ENCODE assay signal across 19 cellular contexts in genomic region chr17:60535382-60536279, GRCh38. TPM values are rescaled to one million over a fixed set of nuclear protein-coding genes. Genes with fewer than 3 reads are reported as not detected.
DNase-seq lines count a peak whose midpoint lies in the region; ATAC-seq and TF ChIP-seq lines count a peak whose summit lies in the region.
"Had no signal": no experiment of that assay in that cellular context is flagged by ENCODE, and none has a peak within 500 bp of the region (broad histone marks: within the 10 kb centered on the region; RNA-seq: fewer than 3 reads in every experiment).

No MANE protein-coding gene starts in this region.

- no peak overlapping the region for H3K56ac ChIP-seq in IMR-90 (ENCODE audit: extremely low read depth, insufficient read depth, low read length)

- no peak overlapping the region for H3K9ac ChIP-seq in IMR-90 (ENCODE audit: low read depth, low read length)

- H2BK120ac ChIP-seq in IMR-90 (ENCODE audit: low read depth, low read length), result peak overlapping the region; percentile 25; the same call in 1 of the 2 replicates

- H2AK5ac ChIP-seq in IMR-90 (ENCODE audit: low read depth, low read length), result peak overlapping the region; percentile 6; the same call in 1 of the 2 replicates

- H3K23ac ChIP-seq in IMR-90 (ENCODE audit: low read depth, low read length), result no peak overlapping the region

- no peak overlapping the region for H2AK9ac ChIP-seq in IMR-90 (replicated peaks; ENCODE audit: low read depth, low read length, poor library complexity)

- H3K18ac ChIP-seq in IMR-90 (ENCODE audit: low read depth, low read length), result peak overlapping the region; percentile 27

- peaks cover 19% of the 10 kb centered on the region for H3K4me1 ChIP-seq in IMR-90 (ENCODE audit: control insufficient read depth, insufficient read depth, low read length)

- peaks cover 0 to 3% of the 10 kb centered on the region in 2 experiments; a peak in 1 of 4 replicates for H3K79me1 ChIP-seq in IMR-90 (ENCODE audit: low read depth in 1 of 2, low read length in 2 of 2)

- H4K5ac ChIP-seq in IMR-90 (ENCODE audit: low read depth, low read length), result peak overlapping the region; percentile 30; the same call in 1 of the 2 replicates

- dilution Hi-C loops in IMR-90 (cut with HindIII; ENCODE audit: low sequenced_read_pairs, unreplicated experiment), result no loop called here

- peaks cover 3% of the 10 kb centered on the region; the same call in 1 of the 2 replicates for H3K9me1 ChIP-seq in IMR-90 (ENCODE audit: insufficient read depth, low read length)

- peaks cover 13% of the 10 kb centered on the region; the same call in 1 of the 2 replicates for H4K20me1 ChIP-seq in IMR-90 (ENCODE audit: insufficient read depth, low read length)

- TF ChIP-seq RAD21 in IMR-90 (IDR thresholded peaks at IDR 0.05; ENCODE audit: low read length), result no peak

- H3K4me3 ChIP-seq in IMR-90 (ENCODE audit: insufficient read depth, low read depth, low read length) (no peak overlapping the region), cardiac fibroblast (replicated peaks in 1 of 2; ENCODE audit: low read depth in 2 of 2, low read length in 2 of 2) (no peak overlapping the region), H7 (ENCODE audit: insufficient read depth, low read depth, low read length) (no peak overlapping the region)
- H3K4me3 ChIP-seq: coronary artery had no signal

- H3K4ac ChIP-seq in IMR-90 (ENCODE audit: low read depth, low read length), result peak overlapping the region; percentile 32; the same call in 1 of the 2 replicates

- H2BK20ac ChIP-seq in IMR-90 (ENCODE audit: low read depth, low read length), result peak overlapping the region; percentile 48; the same call in 1 of the 2 replicates

- no peak overlapping the region for H4K91ac ChIP-seq in IMR-90 (ENCODE audit: insufficient read depth, low read depth, low read length)

- peak; percentile 62 for DNase-seq in AG09319 (ENCODE audit: extremely low read depth, low read depth)
- peak; percentile 98 for DNase-seq in IMR-90
- DNase-seq in cardiac fibroblast (ENCODE audit: low read depth in 2 of 2), result peak; percentile 21 to 69
- DNase-seq in iris pigment epithelial cell (ENCODE audit: low read depth), result peak; percentile 97
- no peak for DNase-seq in SHP77 treated with DMSO at 0.1 percent for 48 hours (lab: John Stamatoyannopoulos, UW)
- DNase-seq in NCI-H187 (lab: John Stamatoyannopoulos, UW), result no peak
- no peak for DNase-seq in H7
- DNase-seq: activated B cell treated with CpG ODN at 0.5 μM for 24 hours; activated effector memory CD4-positive, alpha-beta T cell treated with anti-CD3 and anti-CD28 coated beads, Interleukin-2, amount 50 U/mL, for 16 hours; anterior cingulate cortex; Calu3; MM.1S; NCI-H774; stimulated activated CD4-positive, alpha-beta T cell treated with anti-CD3 and anti-CD28 coated beads, Interleukin-2, amount 100 ng/mL, for 48 hours had no signal

- in situ Hi-C loops in IMR-90 (cut with MboI; ENCODE audit: low sequenced_read_pairs), result no loop called here

- H2BK5ac ChIP-seq in IMR-90 (ENCODE audit: low read depth, low read length, poor library complexity, severe bottlenecking), result peak overlapping the region; percentile 54

- ATAC-seq in IMR-90 (ENCODE audit: low read depth), result peak; percentile 96
- ATAC-seq in HG03095 (IDR thresholded peaks at IDR 0.05; ENCODE audit: unreplicated experiment), result no peak
- ATAC-seq: HCT116, sciatic nerve had no signal

- 20% methylated on average over 1 of the region's 3 CpGs; no CpG with 5 or more reads in 1 of the 2 experiments for WGBS in IMR-90 (ENCODE audit: extremely low coverage in 2 of 2, insufficient read length in 1 of 2), 2 experiments

- H3K14ac ChIP-seq in IMR-90 (replicated peaks; ENCODE audit: low read depth, low read length), result no peak overlapping the region

- H3K36me3 ChIP-seq in IMR-90 (ENCODE audit: control insufficient read depth, insufficient read depth, low read length) (no peaks in the 10 kb centered on the region), H7 (replicated peaks; ENCODE audit: control insufficient read depth, insufficient read depth, low read length) (no peaks in the 10 kb centered on the region)
- H3K36me3 ChIP-seq: neutrophil had no signal

- no peak overlapping the region; the same call in 2 of the 3 replicates for H2BK15ac ChIP-seq in IMR-90 (ENCODE audit: low read depth, low read length)

- no peak for TF ChIP-seq CTCF in AG09319 (IDR thresholded peaks at IDR 0.05; ENCODE audit: low read depth, low read length)
- TF ChIP-seq CTCF in IMR-90 (conservative IDR thresholded peaks at IDR 0.05; ENCODE audit: low read depth, low read length), result no peak
- no peak for TF ChIP-seq CTCF in cardiac fibroblast (IDR thresholded peaks at IDR 0.05; ENCODE audit: low read depth, low read length)

- POLR2A ChIA-PET in IMR-90 (lab: Charles Lee; ENCODE audit: unreplicated experiment), result interaction anchor here (0.5 kb wide), 1 partner anchor 55 kb away, joined by 4 read pairs; no protein-coding TSS in a partner anchor

- H3K4me2 ChIP-seq in IMR-90 (ENCODE audit: low read depth, low read length), result peak overlapping the region; percentile 64

- H3K27me3 ChIP-seq in IMR-90 (ENCODE audit: control insufficient read depth, insufficient read depth, low read length) (no peaks in the 10 kb centered on the region), H7 (ENCODE audit: control insufficient read depth, insufficient read depth, low read length) (no peaks in the 10 kb centered on the region)
- H3K27me3 ChIP-seq: neutrophil had no signal

- no TSS peak for BruUV-seq in IMR-90 (replicated peaks; lab: Mats Ljungman, UMichigan)

- peak overlapping the region; percentile 73; the same call in 1 of the 2 replicates for H3K27ac ChIP-seq in IMR-90 (ENCODE audit: insufficient read depth, low read length)
- H3K27ac ChIP-seq: coronary artery, neutrophil had no signal

- no peak overlapping the region for H2AFZ ChIP-seq in IMR-90 (replicated peaks; ENCODE audit: low read length, poor library complexity)

- intact Hi-C loops in IMR-90 (cut with micrococcal nuclease), result loop anchor here (2.0 kb wide), 1 partner anchor 35 kb away; no protein-coding TSS in a partner anchor

- no peak for TF ChIP-seq POLR2A in IMR-90 (IDR thresholded peaks at IDR 0.05; ENCODE audit: low read depth, low read length)

- H3K9me3 ChIP-seq in IMR-90 (ENCODE audit: control insufficient read depth, insufficient read depth, low read length), result no peaks in the 10 kb centered on the region
- H3K9me3 ChIP-seq: neutrophil had no signal

- peak overlapping the region in 1 of 2 experiments; percentile 22; a peak in 1 of 4 replicates for H4K8ac ChIP-seq in IMR-90 (ENCODE audit: low read depth in 2 of 2, low read length in 2 of 2)

- CTCF ChIA-PET in IMR-90 (lab: Yijun Ruan, JAX), result interaction anchor here (0.5 to 3.2 kb wide), 5 partner anchors 8 to 34 kb away, joined by 3 to 8 read pairs (median 4); no protein-coding TSS in a partner anchor

TF ChIP-seq in IMR-90, 13 proteins besides CTCF, POLR2A, EP300 and RAD21:
- TF ChIP-seq MXI1 (IDR thresholded peaks at IDR 0.05; ENCODE audit: borderline replicate concordance, low read depth, low read length) (peak; percentile 83), USF2 (IDR thresholded peaks at IDR 0.05; ENCODE audit: low read depth, low read length) (no peak), CHD1 (IDR thresholded peaks at IDR 0.05; ENCODE audit: low read depth, low read length) (no peak), ELK1 (IDR thresholded peaks at IDR 0.05; ENCODE audit: borderline replicate concordance, low read depth, low read length) (no peak), FOS (IDR thresholded peaks at IDR 0.05; ENCODE audit: low read depth, low read length) (peak; percentile 81), RCOR1 (IDR thresholded peaks at IDR 0.05; ENCODE audit: insufficient replicate concordance, low read length) (peak; percentile 91), SMC3 (IDR thresholded peaks at IDR 0.05; ENCODE audit: low read depth, low read length) (no peak), MAZ (IDR thresholded peaks at IDR 0.05; ENCODE audit: borderline replicate concordance, low read depth, low read length) (no peak), CEBPB (IDR thresholded peaks at IDR 0.05; ENCODE audit: low read depth, low read length) (peak; percentile 61)
TF ChIP-seq in IMR-90: peak in this region for 4.

RNA-seq across cellular contexts. Expression of gene APPBP2, which starts 9.6 kb away (rescaled TPM):
- total RNA-seq in IMR-90 (2012; rRNA removed), result 86.7 and 93.9 TPM in 2 replicates
- 8.0 and 12.3 TPM in 2 replicates for polyA plus RNA-seq in IMR-90 (2012; rRNA removed)
- polyA plus RNA-seq in IMR-90 (2012; cell fraction: cytosol; rRNA removed), result 1.9 and 2.6 TPM in 2 replicates
- polyA plus RNA-seq in IMR-90 (2012; cell fraction: nucleus; rRNA removed; ENCODE audit: low replicate concordance), result 3.6 and 15.2 TPM in 2 replicates
- 11.7 TPM in 2 replicates for total RNA-seq in H7 (2014; rRNA removed; shearing (Covaris generic))

Comparison
In these comparisons a context has a peak if more than half of its experiments do, and no peak if none do; other contexts are left out.
1. DNase-seq: peak in AG09319 (single experiment), IMR-90 (single experiment), cardiac fibroblast (2 of 2) and iris pigment epithelial cell (single experiment); none in SHP77 treated with DMSO at 0.1 percent for 48 hours (single experiment), NCI-H187 (0 of 2) and H7 (single experiment).